In genomic region chr3:69120879-69121464, GRCh38 we compare ENCODE assay signal across 8 cellular contexts. TPM values are rescaled to one million over a fixed set of nuclear protein-coding genes. Genes with fewer than 3 reads are reported as not detected.
A peak's percentile ranks its signal among the peaks of the same experiment; 100 is the strongest.
DNase-seq lines count a peak whose midpoint lies in the region; ATAC-seq and TF ChIP-seq lines count a peak whose summit lies in the region.

No MANE protein-coding gene starts in this region.

- H3K36me3 Mint-ChIP-seq in activated naive CD8-positive, alpha-beta T cell treated with anti-CD3 and anti-CD28 coated beads for 36 hours, result no peaks in the 10 kb centered on the region

- no peak overlapping the region for H3K27ac Mint-ChIP-seq in activated naive CD8-positive, alpha-beta T cell treated with anti-CD3 and anti-CD28 coated beads for 36 hours

- ATAC-seq in GM21723 (IDR thresholded peaks at IDR 0.05; ENCODE audit: unreplicated experiment) (peak; percentile 90), SK-N-SH treated with all-trans-retinoic acid at 6 μM for 48 hours (peak; percentile 86), left ventricle myocardium superior (peak; percentile 50), sciatic nerve (peak; percentile 49), HG02970 (IDR thresholded peaks at IDR 0.05; ENCODE audit: low FRiP score, unreplicated experiment) (no peak)

- no peak overlapping the region for H3K4me3 Mint-ChIP-seq in activated naive CD8-positive, alpha-beta T cell treated with anti-CD3 and anti-CD28 coated beads for 36 hours

- peak; percentile 77 for DNase-seq in ELF-1 (ENCODE audit: low read depth, low spot score)
- peak; percentile 60 for DNase-seq in M059J (ENCODE audit: low read depth)
- peak; percentile 72 for DNase-seq in activated naive CD8-positive, alpha-beta T cell treated with anti-CD3 and anti-CD28 coated beads for 36 hours
- DNase-seq in left ventricle myocardium superior, result no peak
- peak; percentile 81 for DNase-seq in sciatic nerve (ENCODE audit: low spot score)

- intact Hi-C loops in left ventricle myocardium superior (cut with micrococcal nuclease), result no loop called here
- intact Hi-C loops in sciatic nerve (cut with DNase I), result no loop called here

- H3K27me3 Mint-ChIP-seq in activated naive CD8-positive, alpha-beta T cell treated with anti-CD3 and anti-CD28 coated beads for 36 hours, result no peaks in the 10 kb centered on the region

- no peaks in the 10 kb centered on the region for H3K9me3 Mint-ChIP-seq in activated naive CD8-positive, alpha-beta T cell treated with anti-CD3 and anti-CD28 coated beads for 36 hours

- peaks cover 4% of the 10 kb centered on the region for H3K4me1 Mint-ChIP-seq in activated naive CD8-positive, alpha-beta T cell treated with anti-CD3 and anti-CD28 coated beads for 36 hours

TF ChIP-seq in SK-N-SH treated with all-trans-retinoic acid at 6 μM for 48 hours, 23 proteins besides CTCF, POLR2A, EP300 and RAD21:
- TF ChIP-seq TSHZ2 (CRISPR knock-in tag; IDR thresholded peaks at IDR 0.05) (no peak), ISL1 (CRISPR knock-in tag; IDR thresholded peaks at IDR 0.05) (no peak), CREB5 (CRISPR knock-in tag; IDR thresholded peaks at IDR 0.05; ENCODE audit: low read depth) (no peak), CSRNP3 (CRISPR knock-in tag; IDR thresholded peaks at IDR 0.05) (no peak), SNAI2 (CRISPR knock-in tag; IDR thresholded peaks at IDR 0.05) (no peak), ZFP30 (CRISPR knock-in tag; IDR thresholded peaks at IDR 0.05) (no peak), RARB (CRISPR knock-in tag; IDR thresholded peaks at IDR 0.05) (no peak), TOX (CRISPR knock-in tag; IDR thresholded peaks at IDR 0.05; ENCODE audit: borderline replicate concordance) (no peak), TCF4 (CRISPR knock-in tag; IDR thresholded peaks at IDR 0.05; ENCODE audit: borderline replicate concordance) (no peak), ZNF70 (CRISPR knock-in tag; IDR thresholded peaks at IDR 0.05) (no peak)

RNA-seq across cellular contexts. Expression of gene LMOD3, which starts 1.4 kb away (rescaled TPM):
- total RNA-seq in M059J (2014; rRNA removed; shearing (Covaris generic)), result not detected in 2 replicates
- total RNA-seq in activated naive CD8-positive, alpha-beta T cell treated with anti-CD3 and anti-CD28 coated beads for 36 hours, result not detected
- total RNA-seq in left ventricle myocardium superior (162 TPM), sciatic nerve (0.09 TPM)

RNA-seq across cellular contexts. Expression of gene ARL6IP5, which starts 36.2 kb away (rescaled TPM):
- total RNA-seq in M059J (2014; rRNA removed; shearing (Covaris generic)), result 41.4 and 42.4 TPM in 2 replicates
- 10 to 100 TPM; 67.6 to 69.0 TPM for total RNA-seq in activated naive CD8-positive, alpha-beta T cell treated with anti-CD3 and anti-CD28 coated beads for 36 hours
- total RNA-seq in left ventricle myocardium superior, result 214 TPM
- total RNA-seq in sciatic nerve, result 116 TPM

RNA-seq across cellular contexts. Expression of gene UBA3, which starts 40.8 kb away (rescaled TPM):
- total RNA-seq in M059J (2014; rRNA removed; shearing (Covaris generic)), result 43.0 and 44.9 TPM in 2 replicates
- 10 to 100 TPM; 64.1 to 74.3 TPM for total RNA-seq in activated naive CD8-positive, alpha-beta T cell treated with anti-CD3 and anti-CD28 coated beads for 36 hours
- total RNA-seq in left ventricle myocardium superior (93.4 TPM), sciatic nerve (52.8 TPM)

Comparison
In these comparisons a context has a peak if more than half of its experiments do, and no peak if none do; other contexts are left out.
1. RNA of gene LMOD3, which starts 1.4 kb away (total RNA-seq): 162 TPM in left ventricle myocardium superior (single experiment); 0.09 TPM in sciatic nerve (single experiment), not detected in M059J and not detected in activated naive CD8-positive, alpha-beta T cell treated with anti-CD3 and anti-CD28 coated beads for 36 hours; every median in the first group is over 100 times any median in the second.